ENCODE assay signal across 34 cellular contexts in genomic region chr15:26045516-26045915, GRCh38.
"Had no signal": no experiment of that assay in that cellular context is flagged by ENCODE, and none has a peak within 500 bp of the region (broad histone marks: within the 10 kb centered on the region; RNA-seq: fewer than 3 reads in every experiment).

No MANE protein-coding gene starts in this region.

- DNase-seq: Karpas-422, Kasumi-1, MG63, MM.1S, MV-4-11, NCI-H1048, NCI-H1092, NCI-H1092 treated with DMSO at 0.1 percent for 48 hours, NCI-H1105, NCI-H1105 treated with DMSO at 0.1 percent for 48 hours, NCI-H1417, NCI-H1417 treated with DMSO at 0.1 percent for 48 hours, NCI-H1436, NCI-H1436 treated with DMSO at 0.1 percent for 48 hours, NCI-H146, NCI-H1694, NCI-H1694 treated with DMSO at 0.1 percent for 48 hours, NCI-H187, NCI-H187 treated with DMSO at 0.1 percent for 48 hours, NCI-H1930, NCI-H2029, NCI-H2029 treated with DMSO at 0.1 percent for 48 hours, NCI-H2081, NCI-H2081 treated with DMSO at 0.1 percent for 48 hours, NCI-H2107, NCI-H2171, NCI-H2171 treated with DMSO at 0.1 percent for 48 hours, NCI-H2227 treated with DMSO at 0.1 percent for 48 hours, NCI-H226, NCI-H345, NCI-H446, NCI-H446 treated with DMSO at 0.1 percent for 48 hours, NCI-H510A had no signal

- H3K36me3 ChIP-seq: MG63 had no signal

- H3K27ac ChIP-seq: KMS-11 had no signal

- H3K27me3 ChIP-seq: MG63 had no signal

- H3K4me3 ChIP-seq: MG63 had no signal

- H3K9me3 ChIP-seq: MG63 had no signal
